ENCODE assay signal across 10 cellular contexts in the genomic region with DNA sequence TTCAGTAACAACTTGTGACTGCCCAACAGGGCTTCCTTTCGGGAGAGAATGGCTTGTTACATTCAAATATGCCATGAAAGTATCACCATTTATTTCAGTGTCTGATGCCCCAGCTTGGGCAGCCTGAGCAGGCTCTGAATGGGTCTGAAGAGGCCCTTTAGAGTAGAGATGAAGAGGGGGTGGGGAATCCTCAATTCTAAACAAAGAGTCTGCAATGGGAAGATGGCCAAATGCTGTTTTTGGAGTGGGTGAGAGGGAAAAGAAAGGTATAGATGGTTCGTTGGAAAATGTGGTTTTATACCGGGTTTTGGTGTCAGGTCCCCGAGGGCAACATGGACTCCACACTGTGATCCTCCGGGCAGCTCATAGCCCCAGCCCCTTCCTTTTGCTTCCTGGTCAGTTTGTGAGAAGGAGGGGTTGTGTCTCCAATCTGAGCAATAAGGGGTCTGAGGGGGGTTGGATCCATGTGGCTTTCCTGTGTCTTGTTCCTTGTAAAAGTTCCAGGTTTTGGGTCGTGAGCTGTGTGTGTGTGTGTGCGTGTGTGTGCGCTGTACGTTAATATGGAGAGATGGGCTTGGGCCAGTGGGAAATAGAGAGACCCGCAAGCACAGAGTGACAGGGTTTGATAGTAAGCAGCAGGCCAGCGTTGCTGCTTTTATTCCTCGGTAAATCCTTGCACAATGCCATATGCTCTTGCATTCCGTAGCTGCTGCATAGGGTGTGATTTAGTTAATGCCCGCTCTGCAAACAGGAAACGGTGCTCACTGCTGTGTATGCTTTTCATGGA.
A peak's percentile ranks its signal among the peaks of the same experiment; 100 is the strongest.
DNase-seq lines count a peak whose midpoint lies in the region; ATAC-seq and TF ChIP-seq lines count a peak whose summit lies in the region.
"Had no signal": no experiment of that assay in that cellular context is flagged by ENCODE, and none has a peak within 500 bp of the region (broad histone marks: within the 10 kb centered on the region; RNA-seq: fewer than 3 reads in every experiment).

No MANE protein-coding gene starts in this region.

- no peaks in the 10 kb centered on the region for H3K27me3 ChIP-seq in thyroid gland

- TF ChIP-seq POLR2A in thyroid gland (IDR thresholded peaks at IDR 0.05), result no peak
- TF ChIP-seq POLR2A in GM18505 (IDR thresholded peaks at IDR 0.05; ENCODE audit: borderline replicate concordance, extremely low read depth, insufficient read depth, insufficient read length), result no peak

- DNase-seq in DMS153 (lab: John Stamatoyannopoulos, UW) (peak; percentile 24), DMS153 treated with DMSO at 0.1 percent for 48 hours (lab: John Stamatoyannopoulos, UW; ENCODE audit: unreplicated experiment) (no peak), amniotic stem cell (lab: John Stamatoyannopoulos, UW) (peak; percentile 29), iris pigment epithelial cell (ENCODE audit: low read depth) (peak; percentile 84), thyroid gland (peak; percentile 41 to 43), RPMI8226 (no peak), occipital lobe (lab: John Stamatoyannopoulos, UW) (no peak)
- DNase-seq: foreskin melanocyte had no signal

- no peak for TF ChIP-seq CTCF in thyroid gland (IDR thresholded peaks at IDR 0.05)

- WGBS in thyroid gland, 2 donors, result 24 to 27% methylated on average over 15 of the region's 15 CpGs

- no peak overlapping the region for H3K4me3 ChIP-seq in thyroid gland (replicated peaks in 1 of 3)

- peak overlapping the region; percentile 91 to 94 (median 92) for H3K27ac ChIP-seq in thyroid gland
- H3K27ac ChIP-seq: 22Rv1 had no signal

- intact Hi-C loops in thyroid gland (cut with DNase I), result no loop called here

- H3K36me3 ChIP-seq in thyroid gland, result no peaks in the 10 kb centered on the region

- H3K4me1 ChIP-seq in thyroid gland, result peaks cover 49 to 63% of the 10 kb centered on the region in 2 donors

- ATAC-seq in GM18505 (IDR thresholded peaks at IDR 0.05; ENCODE audit: unreplicated experiment), result no peak

- no peaks in the 10 kb centered on the region for H3K9me3 ChIP-seq in thyroid gland

Comparison
In these comparisons a context has a peak if more than half of its experiments do, and no peak if none do; other contexts are left out.
1. DNase-seq: peak in DMS153 (single experiment), amniotic stem cell (single experiment), iris pigment epithelial cell (single experiment) and thyroid gland (2 of 2); none in DMS153 treated with DMSO at 0.1 percent for 48 hours (single experiment), RPMI8226 (single experiment) and occipital lobe (single experiment).